Comparison of ENCODE assay signal across 9 cellular contexts in the genomic region with DNA sequence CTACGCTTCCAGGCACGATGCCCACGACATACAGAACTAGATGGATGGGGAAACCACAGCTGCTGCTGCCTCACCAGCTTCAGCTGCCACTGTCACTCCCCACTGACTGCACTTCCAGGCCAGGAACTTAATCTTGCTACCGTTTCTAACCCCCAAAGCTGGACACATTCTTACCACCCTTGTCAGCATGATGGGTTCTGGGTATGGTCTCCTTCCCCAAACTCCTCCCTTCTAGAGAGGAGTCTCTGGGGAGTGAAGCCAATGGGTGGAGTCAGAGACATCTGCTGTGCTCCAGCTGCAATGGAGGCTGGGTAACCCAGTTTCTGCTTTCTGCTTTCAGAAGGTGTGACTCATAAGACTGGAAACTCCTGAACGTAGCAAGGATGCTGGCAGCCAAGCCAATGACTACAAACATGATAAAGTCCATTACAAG.
DNase-seq lines count a peak whose midpoint lies in the region; ATAC-seq and TF ChIP-seq lines count a peak whose summit lies in the region.
"Had no signal": no experiment of that assay in that cellular context is flagged by ENCODE, and none has a peak within 500 bp of the region (broad histone marks: within the 10 kb centered on the region; RNA-seq: fewer than 3 reads in every experiment).

No MANE protein-coding gene starts in this region.

- peak; percentile 93 for ATAC-seq in GM19351 (IDR thresholded peaks at IDR 0.05; ENCODE audit: unreplicated experiment)
- ATAC-seq in HG03342 (IDR thresholded peaks at IDR 0.05; ENCODE audit: unreplicated experiment), result peak; percentile 80
- peak; percentile 53 for ATAC-seq in T-helper 17 cell

- H3K4me2 ChIP-seq in DOHH2 (ENCODE audit: low read length) (peak overlapping the region; percentile 20; the same call in 1 of the 2 replicates), H9 (ENCODE audit: insufficient read depth, insufficient read length, low read length) (no peak overlapping the region)
- H3K4me2 ChIP-seq: PC-9 had no signal

- no peaks in the 10 kb centered on the region for H3F3A ChIP-seq in DOHH2 (ENCODE audit: control insufficient read depth, insufficient read depth)

- no peak overlapping the region for H3K4me3 ChIP-seq in DOHH2 (ENCODE audit: low read length)
- H3K4me3 ChIP-seq: PC-9 had no signal

- peak overlapping the region; percentile 28 for H3K4me3 Mint-ChIP-seq in T-helper 17 cell
- no peak overlapping the region for H3K4me3 Mint-ChIP-seq in type B pancreatic cell
- H3K4me3 Mint-ChIP-seq in H9, result no peak overlapping the region

- H3K18ac ChIP-seq in H9 (ENCODE audit: insufficient read length, low read depth, low read length), result no peak overlapping the region

- no peak overlapping the region for H3T11ph ChIP-seq in H9 (ENCODE audit: low read length)

- no peak overlapping the region for H3K27ac Mint-ChIP-seq in T-helper 17 cell
- H3K27ac Mint-ChIP-seq in type B pancreatic cell, result no peak overlapping the region
- H3K27ac Mint-ChIP-seq in H9, result no peak overlapping the region

- no peaks in the 10 kb centered on the region for H3K36me3 ChIP-seq in DOHH2 (ENCODE audit: control insufficient read depth, low read length)

- H3K4me1 Mint-ChIP-seq in T-helper 17 cell (no peaks in the 10 kb centered on the region), type B pancreatic cell (ENCODE audit: unreplicated experiment) (peaks cover 7% of the 10 kb centered on the region), H9 (peaks cover 10 to 20% of the 10 kb centered on the region in 2 experiments)

- H2BK12ac ChIP-seq in H9 (ENCODE audit: insufficient read length, low read depth, low read length), result no peak overlapping the region

- H3K27me3 Mint-ChIP-seq in T-helper 17 cell (peaks cover 25% of the 10 kb centered on the region), type B pancreatic cell (peaks cover 24% of the 10 kb centered on the region), H9 (ENCODE audit: low read depth) (peaks cover 19% of the 10 kb centered on the region)

- no peak overlapping the region for H2BK20ac ChIP-seq in H9 (ENCODE audit: low read depth, low read length, poor library complexity, severe bottlenecking)

- H3K9me2 ChIP-seq in DOHH2 (replicated peaks; ENCODE audit: control insufficient read depth, low read length), result no peaks in the 10 kb centered on the region

- H3K27ac ChIP-seq in DOHH2 (ENCODE audit: low read depth, low read length) (no peak overlapping the region), H9 (ENCODE audit: insufficient read length, low read depth, low read length) (no peak overlapping the region)
- H3K27ac ChIP-seq: PC-9 had no signal

- H2BK120ac ChIP-seq in H9 (ENCODE audit: low read depth, low read length, poor library complexity, severe bottlenecking), result no peak overlapping the region

- H3K27me3 ChIP-seq in DOHH2 (ENCODE audit: control insufficient read depth, low read length) (peaks cover 32% of the 10 kb centered on the region), H9 (ENCODE audit: insufficient read depth, low read length) (no peaks in the 10 kb centered on the region)

- H3K23ac ChIP-seq in H9 (ENCODE audit: insufficient read length, low read depth, low read length), result no peak overlapping the region

- H4K5ac ChIP-seq in H9 (ENCODE audit: insufficient read length, low read depth, low read length), result no peak overlapping the region

- no peak overlapping the region for H4K8ac ChIP-seq in H9 (replicated peaks; ENCODE audit: insufficient read length, low read depth, low read length)

- H4K91ac ChIP-seq in H9 (ENCODE audit: insufficient read length, low read depth, low read length), result no peak overlapping the region

- H2BK15ac ChIP-seq in H9 (ENCODE audit: low read depth, low read length), result no peak overlapping the region

- no peak overlapping the region for H2AFZ ChIP-seq in H9 (ENCODE audit: low read length)
- H2AFZ ChIP-seq: PC-9 had no signal

- H2AK5ac ChIP-seq in H9 (ENCODE audit: insufficient read length, low read length), result no peak overlapping the region

- H3K79me2 ChIP-seq in DOHH2 (ENCODE audit: control insufficient read depth, low read length), result no peaks in the 10 kb centered on the region
- no peaks in the 10 kb centered on the region for H3K79me2 ChIP-seq in H9 (ENCODE audit: insufficient read depth, low read length)

- H3K9ac ChIP-seq in H9 (ENCODE audit: extremely low read depth, insufficient read length, low read length), result no peak overlapping the region

- H3K4me1 ChIP-seq in DOHH2 (ENCODE audit: control insufficient read depth, low read length) (peaks cover 16% of the 10 kb centered on the region), H9 (ENCODE audit: insufficient read depth, low read length) (no peaks in the 10 kb centered on the region)

- H3K36me3 Mint-ChIP-seq in T-helper 17 cell (ENCODE audit: low read depth) (no peaks in the 10 kb centered on the region), type B pancreatic cell (no peaks in the 10 kb centered on the region), H9 (ENCODE audit: insufficient read depth in 1 of 3, low read depth in 3 of 3) (peaks cover 0 to 4% (median 3%) of the 10 kb centered on the region in 3 experiments; a peak in 2 of 7 replicates)

- H3K23me2 ChIP-seq in H9 (ENCODE audit: insufficient read length, low read depth, low read length, poor library complexity, severe bottlenecking), result no peaks in the 10 kb centered on the region

- no peak overlapping the region for H3K56ac ChIP-seq in H9 (ENCODE audit: insufficient read length, low read depth, low read length)

- no peak overlapping the region for H2BK5ac ChIP-seq in H9 (ENCODE audit: insufficient read length, low read length)

- H4K20me1 ChIP-seq in DOHH2 (ENCODE audit: control insufficient read depth, insufficient read depth, low read depth, low read length) (no peaks in the 10 kb centered on the region), H9 (ENCODE audit: control insufficient read depth, insufficient read depth, insufficient read length) (no peaks in the 10 kb centered on the region)

- H3K9me3 ChIP-seq in DOHH2 (ENCODE audit: control insufficient read depth, insufficient read depth, low read length) (no peaks in the 10 kb centered on the region), T-helper 17 cell (ENCODE audit: control insufficient read depth, low read length, poor library complexity, severe bottlenecking) (no peaks in the 10 kb centered on the region), H9 (ENCODE audit: control insufficient read depth, low read depth, low read length) (no peaks in the 10 kb centered on the region)

- H3K79me1 ChIP-seq in H9 (ENCODE audit: insufficient read depth, low read depth, low read length, poor library complexity, severe bottlenecking), result no peaks in the 10 kb centered on the region

- no CpG with 5 or more reads among the region's 5 CpGs for WGBS in H9 (ENCODE audit: extremely low coverage, insufficient read length, low lambda C conversion rate)

- H3K14ac ChIP-seq in H9 (ENCODE audit: insufficient read depth, low read length), result no peak overlapping the region

- no peak for DNase-seq in T-helper 17 cell
- peak; percentile 80 for DNase-seq in hepatic stellate cell (ENCODE audit: low spot score)
- no peak for DNase-seq in type B pancreatic cell (ENCODE audit: extremely low spot score, unreplicated experiment)
- DNase-seq in H9, result no peak
- DNase-seq in DMS153 treated with DMSO at 0.1 percent for 48 hours (lab: John Stamatoyannopoulos, UW; ENCODE audit: unreplicated experiment), result no peak

- H3K9me3 Mint-ChIP-seq in type B pancreatic cell (no peaks in the 10 kb centered on the region), H9 (peaks cover 8 to 16% of the 10 kb centered on the region in 2 experiments; a peak in 4 of 5 replicates)

- TF ChIP-seq CTCF in DOHH2 (IDR thresholded peaks at IDR 0.05; ENCODE audit: low read depth, low read length, poor library complexity, severe bottlenecking) (no peak), type B pancreatic cell (conservative IDR thresholded peaks at IDR 0.05) (no peak), H9 (conservative IDR thresholded peaks at IDR 0.05) (no peak)

- H3K4ac ChIP-seq in H9 (ENCODE audit: low read depth, low read length), result no peak overlapping the region
